In genomic region chr3:7915356-7915755, GRCh38 we compare ENCODE assay signal across 6 cellular contexts.
"Had no signal": no experiment of that assay in that cellular context is flagged by ENCODE, and none has a peak within 500 bp of the region (broad histone marks: within the 10 kb centered on the region; RNA-seq: fewer than 3 reads in every experiment).

No MANE protein-coding gene starts in this region.

- H3K4me3 ChIP-seq: K562 had no signal

- DNase-seq: H9, HCEC 1CT, IMR-90, KG1 had no signal

- H3K4me3 Mint-ChIP-seq: H9 had no signal

- H3K27ac ChIP-seq: HL-60 had no signal

- H3K27ac Mint-ChIP-seq: H9 had no signal

- ATAC-seq: K562 had no signal
